ENCODE assay signal across 8 cellular contexts in genomic region chr20:25389381-25389857, GRCh38. TPM values are rescaled to one million over a fixed set of nuclear protein-coding genes. Genes with fewer than 3 reads are reported as not detected.
A peak's percentile ranks its signal among the peaks of the same experiment; 100 is the strongest.
DNase-seq lines count a peak whose midpoint lies in the region; ATAC-seq, FAIRE-seq and TF ChIP-seq lines count a peak whose summit lies in the region.

No MANE protein-coding gene starts in this region.

- H3K4me1 ChIP-seq in adrenal gland (replicated peaks in 1 of 2): peaks cover 5 to 7% of the 10 kb centered on the region in 2 donors
- H3K4me1 ChIP-seq in keratinocyte (ENCODE audit: control insufficient read depth, extremely low read depth, insufficient read depth, low read length): peaks cover 9% of the 10 kb centered on the region
- peaks cover 6 to 32% (median 20%) of the 10 kb centered on the region in 4 donors for H3K4me1 ChIP-seq in stomach

- H3K9me1 ChIP-seq in keratinocyte (ENCODE audit: control insufficient read depth, extremely low read depth, insufficient read depth, low read length): no peaks in the 10 kb centered on the region

- H3K9me3 Mint-ChIP-seq in IgD-negative memory B cell: no peaks in the 10 kb centered on the region

- DNase-seq in NCI-H510A treated with DMSO at 0.1 percent for 48 hours (lab: John Stamatoyannopoulos, UW): peak; percentile 64
- DNase-seq in NCI-H510A (lab: John Stamatoyannopoulos, UW): no peak
- peak in 2 of 7 donors; percentile 14 to 29 for DNase-seq in adrenal gland
- DNase-seq in keratinocyte (ENCODE audit: low read depth, low spot score): no peak
- no peak for DNase-seq in stomach
- DNase-seq in stimulated activated naive CD4-positive, alpha-beta T cell treated with Interleukin-2 at 50 U/mL for 16 hours (lab: John Stamatoyannopoulos, UW): no peak

- TF ChIP-seq POLR2A in adrenal gland (IDR thresholded peaks at IDR 0.05): no peak
- no peak for TF ChIP-seq POLR2A in stomach (IDR thresholded peaks at IDR 0.05)

- 19 to 33% (median 26%) methylated on average over 12 to 19 of the region's 19 CpGs for WGBS in adrenal gland, 4 donors
- WGBS in stomach, 5 donors: 18 to 23% (median 18%) methylated on average over 19 of the region's 19 CpGs

- TF ChIP-seq EP300 in stomach (IDR thresholded peaks at IDR 0.05): no peak

- H3K36me3 ChIP-seq in adrenal gland (replicated peaks in 1 of 2) (no peaks in the 10 kb centered on the region), keratinocyte (ENCODE audit: control insufficient read depth in 2 of 2, extremely low read depth in 1 of 2, insufficient read depth in 2 of 2, low read length in 2 of 2) (no peaks in the 10 kb centered on the region), stomach (no peaks in the 10 kb centered on the region)

- FAIRE-seq in keratinocyte (lab: Jason Lieb, UNC): peak; percentile 49

- peaks cover 30% of the 10 kb centered on the region for H3K79me2 ChIP-seq in keratinocyte (ENCODE audit: control insufficient read depth, insufficient read depth, low read length)

- H3K4me1 Mint-ChIP-seq in IgD-negative memory B cell: peaks cover 13 to 21% (median 14%) of the 10 kb centered on the region in 3 donors

- H3K4me3 Mint-ChIP-seq in IgD-negative memory B cell: peak overlapping the region; percentile 76 to 92 (median 83)

- H3K9me3 ChIP-seq in adrenal gland (replicated peaks in 1 of 3): no peaks in the 10 kb centered on the region
- no peaks in the 10 kb centered on the region for H3K9me3 ChIP-seq in keratinocyte (ENCODE audit: control insufficient read depth, low read depth, low read length)
- no peaks in the 10 kb centered on the region for H3K9me3 ChIP-seq in stomach

- H3K4me3 ChIP-seq in adrenal gland (peak overlapping the region in 3 of 4 donors; percentile 68 to 88 (median 78)), keratinocyte (ENCODE audit: control insufficient read depth in 2 of 3, extremely low read depth in 1 of 3, insufficient read depth in 2 of 3, low read depth in 1 of 3, low read length in 3 of 3) (peak overlapping the region; percentile 78 to 87 (median 84)), stomach (peak overlapping the region; percentile 82 to 97 (median 95))

- H3K36me3 Mint-ChIP-seq in IgD-negative memory B cell: peaks cover 6% of the 10 kb centered on the region

- TF ChIP-seq CTCF in adrenal gland (IDR thresholded peaks at IDR 0.05): no peak
- no peak for TF ChIP-seq CTCF in keratinocyte (optimal IDR thresholded peaks at IDR 0.05 in 1 of 3, IDR thresholded peaks at IDR 0.05 in 1 of 3, conservative IDR thresholded peaks at IDR 0.05 in 1 of 3; ENCODE audit: extremely low read depth in 1 of 3, insufficient read depth in 2 of 3, low read length in 3 of 3)
- TF ChIP-seq CTCF in stomach (IDR thresholded peaks at IDR 0.05): no peak

- H3K27me3 Mint-ChIP-seq in IgD-negative memory B cell: peaks cover 2% of the 10 kb centered on the region

- H4K20me1 ChIP-seq in keratinocyte (ENCODE audit: control insufficient read depth, extremely low read depth, insufficient read depth, low read length): no peaks in the 10 kb centered on the region

- dilution Hi-C loops in keratinocyte (cut with MboI; ENCODE audit: extremely low pct_ligation_motif_present, low sequenced_read_pairs): no loop called here

- H3K4me2 ChIP-seq in keratinocyte (ENCODE audit: control insufficient read depth, extremely low read depth, insufficient read depth, low read depth, low read length): peak overlapping the region; percentile 87

- peak overlapping the region in 2 of 3 donors; percentile 16 to 23 for H3K27ac Mint-ChIP-seq in IgD-negative memory B cell

- H3K27ac ChIP-seq in adrenal gland: peak overlapping the region in 4 of 5 donors; percentile 85 to 94 (median 86)
- H3K27ac ChIP-seq in keratinocyte (ENCODE audit: control insufficient read depth, insufficient read depth, low read length): peak overlapping the region; percentile 38
- H3K27ac ChIP-seq in stomach: peak overlapping the region; percentile 28 to 97 (median 90)

- H3K9ac ChIP-seq in keratinocyte (ENCODE audit: control insufficient read depth, extremely low read depth, insufficient read depth, low read length): peak overlapping the region; percentile 79

- peak overlapping the region; percentile 86 for H2AFZ ChIP-seq in keratinocyte (ENCODE audit: control insufficient read depth, low read length)

- intact Hi-C loops in adrenal gland (cut with DNase I) (no loop called here), stomach (cut with DNase I; ENCODE audit: low total_unique reads) (no loop called here)

- H3K27me3 ChIP-seq in adrenal gland (no peaks in the 10 kb centered on the region), keratinocyte (ENCODE audit: control insufficient read depth, extremely low read depth, insufficient read depth, low read length) (no peaks in the 10 kb centered on the region), stomach (no peaks in the 10 kb centered on the region)

- ATAC-seq in HG02759 (IDR thresholded peaks at IDR 0.05; ENCODE audit: unreplicated experiment): no peak

RNA-seq across cellular contexts. Expression of gene ABHD12, which starts 1.2 kb away (rescaled TPM):
- polyA plus RNA-seq in IgD-negative memory B cell (20.3 TPM), adrenal gland (10 to 100 TPM; 30.3 to 69.3 (median 51.9) TPM), keratinocyte (8.3 to 16.3 TPM (median 11.2 TPM) in 3 replicates), stomach (10 to 100 TPM; 34.2 to 37.1 (median 34.2) TPM)
- total RNA-seq in adrenal gland (10 to 100 TPM; 50.9 to 95.8 (median 55.2) TPM), stomach (10 to 100 TPM; 11.1 to 99.1 (median 53.1) TPM)
- 12.1 TPM for polyA plus RNA-seq in keratinocyte (2011; ENCODE audit: low read depth)
- polyA plus RNA-seq in keratinocyte (2011; cell fraction: cytosol; rRNA removed): 8.9 and 9.0 TPM in 2 replicates
- polyA plus RNA-seq in keratinocyte (2011; cell fraction: nucleus; rRNA removed): 9.8 and 11.1 TPM in 2 replicates
- 20.1 and 30.1 TPM in 2 replicates for polyA plus RNA-seq in keratinocyte (2012; ENCODE audit: low replicate concordance)
- 7.4 to 20.7 TPM (median 10.8 TPM) in 3 replicates for polyA minus RNA-seq in keratinocyte
- 10.9 TPM for polyA minus RNA-seq in keratinocyte (2011; cell fraction: cytosol; rRNA and poly(A)+ RNA removed)
- polyA minus RNA-seq in keratinocyte (2011; cell fraction: nucleus; rRNA and poly(A)+ RNA removed): 7.1 and 14.5 TPM in 2 replicates

RNA-seq across cellular contexts. Expression of gene GINS1, which starts 18.1 kb away (rescaled TPM):
- polyA plus RNA-seq in IgD-negative memory B cell: 1.2 TPM
- 1 to 10 TPM in 6 of 8 donors, under 1 TPM in 2; 0.30 to 2.1 (median 1.2) TPM for total RNA-seq in adrenal gland
- polyA plus RNA-seq in adrenal gland: 1 to 10 TPM in 1 of 3 donors, under 1 TPM in 2; 0.30 to 1.6 (median 0.56) TPM
- polyA plus RNA-seq in keratinocyte: 3.3 to 12.5 TPM (median 9.0 TPM) in 3 replicates
- polyA plus RNA-seq in keratinocyte (2011; ENCODE audit: low read depth): 0.39 TPM
- 3.8 and 5.5 TPM in 2 replicates for polyA plus RNA-seq in keratinocyte (2011; cell fraction: cytosol; rRNA removed)
- 4.2 and 5.5 TPM in 2 replicates for polyA plus RNA-seq in keratinocyte (2011; cell fraction: nucleus; rRNA removed)
- polyA plus RNA-seq in keratinocyte (2012; ENCODE audit: low replicate concordance): 0.82 and 7.1 TPM in 2 replicates
- 2.8 to 11.8 TPM (median 2.8 TPM) in 3 replicates for polyA minus RNA-seq in keratinocyte
- polyA minus RNA-seq in keratinocyte (2011; cell fraction: cytosol; rRNA and poly(A)+ RNA removed): 3.3 TPM
- 1.5 and 3.3 TPM in 2 replicates for polyA minus RNA-seq in keratinocyte (2011; cell fraction: nucleus; rRNA and poly(A)+ RNA removed)
- total RNA-seq in stomach: 1 to 10 TPM in 4 of 5 donors, not detected in 1; 1.0 to 9.4 (median 6.8) TPM
- polyA plus RNA-seq in stomach: 1 to 10 TPM; 1.1 to 2.8 (median 2.3) TPM

Comparison
In these comparisons a context has a peak if more than half of its experiments do, and no peak if none do; other contexts are left out.
1. H3K27ac ChIP-seq: peak in every context shown above with its lines; median percentile 90 in stomach; 86 in adrenal gland; 38 in keratinocyte.